Comparison of ENCODE assay signal across 30 cellular contexts in the genomic region with DNA sequence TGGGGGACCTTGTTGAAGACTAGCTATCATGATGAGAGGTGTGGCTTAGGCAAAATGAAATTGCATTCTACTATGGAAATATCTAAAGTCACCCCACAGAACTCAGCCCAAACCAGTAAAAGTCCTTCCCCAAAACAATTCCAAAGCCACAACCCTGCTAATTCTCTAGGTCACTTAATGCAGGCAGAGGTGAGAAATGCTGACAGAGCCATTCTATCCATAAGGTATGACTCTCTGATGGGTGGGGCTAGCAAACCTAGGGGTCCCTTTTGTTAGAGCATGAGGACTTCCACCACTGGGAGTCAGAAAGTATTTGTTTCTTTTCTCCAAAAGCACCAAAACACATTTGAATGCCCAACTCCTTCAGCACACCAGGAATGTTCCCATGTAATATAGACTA. TPM values are rescaled to one million over a fixed set of nuclear protein-coding genes. Genes with fewer than 3 reads are reported as not detected.
"Had no signal": no experiment of that assay in that cellular context is flagged by ENCODE, and none has a peak within 500 bp of the region (broad histone marks: within the 10 kb centered on the region; RNA-seq: fewer than 3 reads in every experiment).

No MANE protein-coding gene starts in this region.

- H3K27ac ChIP-seq: brain microvascular endothelial cell, coronary artery, dorsolateral prefrontal cortex, gastrocnemius medialis, heart left ventricle had no signal

- H3K27me3 ChIP-seq: brain microvascular endothelial cell had no signal

- H3K4me3 Mint-ChIP-seq: activated CD4-positive, alpha-beta T cell treated with anti-CD3 and anti-CD28 coated beads, Interleukin-2, amount 10 ng/mL, durations not matched to agents 7 days and 5 days; activated CD8-positive, alpha-beta T cell treated with anti-CD3 and anti-CD28 coated beads for 36 hours; activated naive CD8-positive, alpha-beta T cell; activated T-cell treated with anti-CD3 and anti-CD28 coated beads, Interleukin-2, amount 50 U/mL, for 4 hours; activated T-helper 17 cell treated with anti-CD3 and anti-CD28 coated beads, Interleukin-2, amount 50 U/mL, for 72 hours; central memory CD8-positive, alpha-beta T cell; dendritic cell treated with granulocyte-macrophage colony-stimulating factor and Interleukin-4, amounts not matched to agents 40 ng/mL and 50 ng/mL, for 4 days; endodermal cell had no signal

- H3K4me1 ChIP-seq: gastrocnemius medialis, heart left ventricle had no signal

- H3K9me3 ChIP-seq: gastrocnemius medialis, heart left ventricle had no signal

- H3K4me1 Mint-ChIP-seq: activated CD4-positive, alpha-beta T cell treated with anti-CD3 and anti-CD28 coated beads, Interleukin-2, amount 10 ng/mL, durations not matched to agents 7 days and 5 days; activated T-helper 17 cell treated with anti-CD3 and anti-CD28 coated beads, Interleukin-2, amount 50 U/mL, for 72 hours; central memory CD8-positive, alpha-beta T cell had no signal

- H3K36me3 Mint-ChIP-seq: activated naive CD8-positive, alpha-beta T cell had no signal

- H3K27ac Mint-ChIP-seq: activated CD4-positive, alpha-beta T cell treated with anti-CD3 and anti-CD28 coated beads, Interleukin-2, amount 10 ng/mL, durations not matched to agents 7 days and 5 days; activated CD8-positive, alpha-beta T cell treated with anti-CD3 and anti-CD28 coated beads for 36 hours; activated naive CD8-positive, alpha-beta T cell; activated T-helper 17 cell treated with anti-CD3 and anti-CD28 coated beads, Interleukin-2, amount 50 U/mL, for 72 hours; dendritic cell treated with granulocyte-macrophage colony-stimulating factor and Interleukin-4, amounts not matched to agents 40 ng/mL and 50 ng/mL, for 4 days; endodermal cell had no signal

- H3K4me3 ChIP-seq: coronary artery, dorsolateral prefrontal cortex, gastrocnemius medialis, heart left ventricle had no signal

- H3K27me3 Mint-ChIP-seq: central memory CD8-positive, alpha-beta T cell had no signal

- H3K36me3 ChIP-seq: brain microvascular endothelial cell, gastrocnemius medialis, heart left ventricle had no signal

- H3K9me3 Mint-ChIP-seq: activated CD4-positive, alpha-beta T cell treated with anti-CD3 and anti-CD28 coated beads, Interleukin-2, amount 10 ng/mL, durations not matched to agents 7 days and 5 days; activated CD8-positive, alpha-beta T cell treated with anti-CD3 and anti-CD28 coated beads for 36 hours; activated T-cell treated with anti-CD3 and anti-CD28 coated beads, Interleukin-2, amount 50 U/mL, for 4 hours; activated T-helper 17 cell treated with anti-CD3 and anti-CD28 coated beads, Interleukin-2, amount 50 U/mL, for 72 hours; dendritic cell treated with granulocyte-macrophage colony-stimulating factor and Interleukin-4, amounts not matched to agents 40 ng/mL and 50 ng/mL, for 4 days had no signal

- DNase-seq: activated CD4-positive, alpha-beta T cell treated with anti-CD3 and anti-CD28 coated beads for 1 hour; activated CD4-positive, alpha-beta T cell treated with anti-CD3 and anti-CD28 coated beads for 4 hours; activated CD4-positive, alpha-beta T cell treated with anti-CD3 and anti-CD28 coated beads, Interleukin-2, amount 10 ng/mL, durations not matched to agents 7 days and 5 days; activated CD4-positive, alpha-beta T cell treated with anti-CD3 and anti-CD28 coated beads, Interleukin-2, amount 50 U/mL, for 48 hours; activated CD8-positive, alpha-beta memory T cell treated with anti-CD3 and anti-CD28 coated beads for 24 hours; activated CD8-positive, alpha-beta T cell treated with anti-CD3 and anti-CD28 coated beads for 36 hours; activated effector memory CD4-positive, alpha-beta T cell treated with Interleukin-2 at 50 U/mL for 16 hours; activated gamma-delta T cell treated with Interleukin-2 at 50 U/mL for 16 hours; activated naive CD4-positive, alpha-beta T cell treated with anti-CD3 and anti-CD28 coated beads, Interleukin-2, amount 50 U/mL, for 16 hours; activated naive CD4-positive, alpha-beta T cell treated with Interleukin-2 at 50 U/mL for 16 hours; activated T-cell treated with anti-CD3 and anti-CD28 coated beads, Interleukin-2, amount 50 U/mL, for 4 hours; amniotic stem cell; anterior cingulate cortex; brain microvascular endothelial cell; dorsolateral prefrontal cortex; effector memory CD4-positive, alpha-beta T cell; endodermal cell; foreskin fibroblast; gastrocnemius medialis; glutamatergic neuron; heart left ventricle; T-helper 2 cell had no signal

- ATAC-seq: activated CD8-positive, alpha-beta T cell treated with anti-CD3 and anti-CD28 coated beads for 36 hours; activated T-cell treated with anti-CD3 and anti-CD28 coated beads, Interleukin-2, amount 50 U/mL, for 4 hours; activated T-helper 17 cell treated with anti-CD3 and anti-CD28 coated beads, Interleukin-2, amount 50 U/mL, for 72 hours; esophagus mucosa; gastrocnemius medialis; heart left ventricle had no signal

- FAIRE-seq: astrocyte, bronchial epithelial cell had no signal

RNA-seq across cellular contexts. Expression of gene BMP4, which starts 12.7 kb away (rescaled TPM):
- total RNA-seq: activated CD8-positive, alpha-beta T cell treated with anti-CD3 and anti-CD28 coated beads for 36 hours had no signal
